Comparison of ENCODE assay signal across 14 cellular contexts in the genomic region with DNA sequence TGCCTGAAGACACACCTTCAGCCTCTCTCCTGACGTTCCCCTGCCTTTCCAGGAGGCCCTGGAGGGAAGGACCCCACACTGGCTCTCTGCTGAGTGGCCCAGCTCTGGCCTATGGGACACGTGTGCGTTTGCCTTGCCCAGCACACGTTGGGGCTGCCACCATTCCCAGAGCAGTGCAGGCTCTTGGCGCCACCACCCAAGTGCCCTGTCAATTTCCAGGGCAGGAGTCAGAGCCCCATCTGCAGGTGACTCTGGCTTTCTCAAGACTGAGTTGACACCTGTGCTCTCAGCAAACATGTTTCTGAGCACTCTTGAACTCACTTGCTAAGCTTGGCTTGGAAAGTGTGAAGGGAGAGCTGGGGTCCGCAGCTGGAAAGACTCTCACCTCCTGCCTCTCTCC. TPM values are rescaled to one million over a fixed set of nuclear protein-coding genes. Genes with fewer than 3 reads are reported as not detected.
DNase-seq lines count a peak whose midpoint lies in the region; FAIRE-seq and TF ChIP-seq lines count a peak whose summit lies in the region.
"Had no signal": no experiment of that assay in that cellular context is flagged by ENCODE, and none has a peak within 500 bp of the region (broad histone marks: within the 10 kb centered on the region; RNA-seq: fewer than 3 reads in every experiment).

No MANE protein-coding gene starts in this region.

- H3K27me3 ChIP-seq in keratinocyte (ENCODE audit: control insufficient read depth, extremely low read depth, insufficient read depth, low read length) (peaks cover 47% of the 10 kb centered on the region), SK-N-SH (ENCODE audit: insufficient read depth) (peaks cover 82% of the 10 kb centered on the region)
- H3K27me3 ChIP-seq: thyroid gland had no signal

- dilution Hi-C loops in keratinocyte (cut with MboI; ENCODE audit: extremely low pct_ligation_motif_present, low sequenced_read_pairs), result no loop called here

- H3K4me3 ChIP-seq in keratinocyte (ENCODE audit: control insufficient read depth in 2 of 3, extremely low read depth in 1 of 3, insufficient read depth in 2 of 3, low read depth in 1 of 3, low read length in 3 of 3) (no peak overlapping the region), SK-N-SH (ENCODE audit: low read depth in 2 of 2, low read length in 1 of 2) (no peak overlapping the region)
- H3K4me3 ChIP-seq: GM23248, thyroid gland had no signal

- H3K9ac ChIP-seq in keratinocyte (ENCODE audit: control insufficient read depth, extremely low read depth, insufficient read depth, low read length) (no peak overlapping the region), SK-N-SH (no peak overlapping the region)
- H3K9ac ChIP-seq: GM23248 had no signal

- H3K9me3 ChIP-seq in keratinocyte (ENCODE audit: control insufficient read depth, low read depth, low read length), result no peaks in the 10 kb centered on the region
- no peaks in the 10 kb centered on the region for H3K9me3 ChIP-seq in SK-N-SH
- H3K9me3 ChIP-seq: thyroid gland had no signal

- H3K36me3 ChIP-seq in keratinocyte (ENCODE audit: control insufficient read depth in 2 of 2, extremely low read depth in 1 of 2, insufficient read depth in 2 of 2, low read length in 2 of 2) (no peaks in the 10 kb centered on the region), SK-N-SH (replicated peaks in 1 of 2; ENCODE audit: control insufficient read depth in 1 of 2, insufficient read depth in 2 of 2, low read length in 1 of 2) (no peaks in the 10 kb centered on the region)
- H3K36me3 ChIP-seq: thyroid gland had no signal

- H4K20me1 ChIP-seq in keratinocyte (ENCODE audit: control insufficient read depth, extremely low read depth, insufficient read depth, low read length), result no peaks in the 10 kb centered on the region
- no peaks in the 10 kb centered on the region for H4K20me1 ChIP-seq in SK-N-SH (ENCODE audit: insufficient read depth)

- DNase-seq in COLO668 (lab: John Stamatoyannopoulos, UW; ENCODE audit: unreplicated experiment) (peak; percentile 48), GM10248 (ENCODE audit: extremely low spot score) (no peak), NAMALWA (ENCODE audit: low spot score) (peak; percentile 24), keratinocyte (ENCODE audit: low read depth, low spot score) (no peak), cortex of kidney (lab: John Stamatoyannopoulos, UW) (no peak), SK-N-SH (no peak), dedifferentiated amniotic fluid mesenchymal stem cell (ENCODE audit: extremely low spot score) (no peak), HCEC 1CT (no peak)
- DNase-seq: effector memory CD4-positive, alpha-beta T cell; GM23248; NCI-H1417; NCI-H526 treated with DMSO at 0.1 percent for 48 hours; thyroid gland had no signal

- CTCF ChIA-PET in GM10248 (lab: Yijun Ruan, JAX) (interaction anchor here (1.0 to 7.9 kb wide), 12 partner anchors 9 to 122 kb away, joined by 3 to 90 read pairs (median 4); no protein-coding TSS in a partner anchor), SK-N-SH (lab: Yijun Ruan, JAX) (no interaction called here)

- H2AFZ ChIP-seq in keratinocyte (ENCODE audit: control insufficient read depth, low read length) (no peak overlapping the region), SK-N-SH (ENCODE audit: low read depth) (no peak overlapping the region)
- H2AFZ ChIP-seq: GM23248 had no signal

- no peaks in the 10 kb centered on the region for H3K9me1 ChIP-seq in keratinocyte (ENCODE audit: control insufficient read depth, extremely low read depth, insufficient read depth, low read length)

- H3K4me1 ChIP-seq in keratinocyte (ENCODE audit: control insufficient read depth, extremely low read depth, insufficient read depth, low read length), result peaks cover 9% of the 10 kb centered on the region
- peaks cover 0 to under 1% of the 10 kb centered on the region in 2 experiments; a peak in 1 of 4 replicates for H3K4me1 ChIP-seq in SK-N-SH (ENCODE audit: control insufficient read depth in 1 of 2, insufficient read depth in 2 of 2, low read depth in 1 of 2, low read length in 1 of 2)

- peak; percentile 27 for TF ChIP-seq CTCF in GM10248 (IDR thresholded peaks at IDR 0.05; ENCODE audit: control extremely low read depth, extremely low read depth, low read depth, missing control alignments)
- peak in 2 of 3 experiments; percentile 19 to 34 for TF ChIP-seq CTCF in keratinocyte (optimal IDR thresholded peaks at IDR 0.05 in 1 of 3, IDR thresholded peaks at IDR 0.05 in 1 of 3, conservative IDR thresholded peaks at IDR 0.05 in 1 of 3; ENCODE audit: extremely low read depth in 1 of 3, insufficient read depth in 2 of 3, low read length in 3 of 3)
- no peak for TF ChIP-seq CTCF in SK-N-SH (IDR thresholded peaks at IDR 0.05)

- POLR2A ChIA-PET in GM10248 (lab: Yijun Ruan, JAX) (no interaction called here), SK-N-SH (lab: Yijun Ruan, JAX) (no interaction called here)

- no peaks in the 10 kb centered on the region for H3F3A ChIP-seq in SK-N-SH (replicated peaks; ENCODE audit: insufficient read depth)

- no peak for TF ChIP-seq EP300 in SK-N-SH (IDR thresholded peaks at IDR 0.05; ENCODE audit: borderline replicate concordance in 1 of 2, low read depth in 1 of 2, low read length in 1 of 2)

- no peaks in the 10 kb centered on the region for H3K9me2 ChIP-seq in SK-N-SH

- no peak for FAIRE-seq in keratinocyte (lab: Jason Lieb, UNC)
- FAIRE-seq: HTR-8/SVneo had no signal

- WGBS in SK-N-SH (ENCODE audit: low lambda C conversion rate), result 7% methylated on average over 2 of the region's 6 CpGs

- H3K27ac ChIP-seq in keratinocyte (ENCODE audit: control insufficient read depth, insufficient read depth, low read length) (no peak overlapping the region), SK-N-SH (ENCODE audit: low read depth in 2 of 2, low read length in 1 of 2) (no peak overlapping the region)
- H3K27ac ChIP-seq: GM23248, thyroid gland had no signal

- H3K4me2 ChIP-seq in keratinocyte (ENCODE audit: control insufficient read depth, extremely low read depth, insufficient read depth, low read depth, low read length) (no peak overlapping the region), SK-N-SH (no peak overlapping the region)

- no peaks in the 10 kb centered on the region for H3K79me2 ChIP-seq in keratinocyte (ENCODE audit: control insufficient read depth, insufficient read depth, low read length)
- H3K79me2 ChIP-seq in SK-N-SH (ENCODE audit: insufficient read depth), result no peaks in the 10 kb centered on the region

- no peak for TF ChIP-seq RAD21 in SK-N-SH (IDR thresholded peaks at IDR 0.05; ENCODE audit: low read length)

TF ChIP-seq in SK-N-SH, 30 proteins besides CTCF, POLR2A, EP300 and RAD21 (continues in another document):
- TF ChIP-seq NFIC (IDR thresholded peaks at IDR 0.05; ENCODE audit: borderline replicate concordance) (no peak), GABPA (IDR thresholded peaks at IDR 0.05; ENCODE audit: low read depth) (no peak), POLR2AphosphoS5 (IDR thresholded peaks at IDR 0.05; ENCODE audit: low read depth, low read length) (no peak), RFX5 (IDR thresholded peaks at IDR 0.05; ENCODE audit: low read length) (no peak), NRF1 (IDR thresholded peaks at IDR 0.05; ENCODE audit: low read depth, low read length) (no peak), SMC3 (IDR thresholded peaks at IDR 0.05; ENCODE audit: low read depth, low read length) (no peak), MEF2A (IDR thresholded peaks at IDR 0.05; ENCODE audit: borderline replicate concordance, low read depth) (no peak), GATA2 (CRISPR knock-in tag; IDR thresholded peaks at IDR 0.05) (no peak), PBX3 (IDR thresholded peaks at IDR 0.05) (no peak)
- TF ChIP-seq, protein P1, sequence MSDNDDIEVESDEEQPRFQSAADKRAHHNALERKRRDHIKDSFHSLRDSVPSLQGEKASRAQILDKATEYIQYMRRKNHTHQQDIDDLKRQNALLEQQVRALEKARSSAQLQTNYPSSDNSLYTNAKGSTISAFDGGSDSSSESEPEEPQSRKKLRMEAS (IDR thresholded peaks at IDR 0.05; ENCODE audit: low read depth), result no peak
- TF ChIP-seq, protein P2, sequence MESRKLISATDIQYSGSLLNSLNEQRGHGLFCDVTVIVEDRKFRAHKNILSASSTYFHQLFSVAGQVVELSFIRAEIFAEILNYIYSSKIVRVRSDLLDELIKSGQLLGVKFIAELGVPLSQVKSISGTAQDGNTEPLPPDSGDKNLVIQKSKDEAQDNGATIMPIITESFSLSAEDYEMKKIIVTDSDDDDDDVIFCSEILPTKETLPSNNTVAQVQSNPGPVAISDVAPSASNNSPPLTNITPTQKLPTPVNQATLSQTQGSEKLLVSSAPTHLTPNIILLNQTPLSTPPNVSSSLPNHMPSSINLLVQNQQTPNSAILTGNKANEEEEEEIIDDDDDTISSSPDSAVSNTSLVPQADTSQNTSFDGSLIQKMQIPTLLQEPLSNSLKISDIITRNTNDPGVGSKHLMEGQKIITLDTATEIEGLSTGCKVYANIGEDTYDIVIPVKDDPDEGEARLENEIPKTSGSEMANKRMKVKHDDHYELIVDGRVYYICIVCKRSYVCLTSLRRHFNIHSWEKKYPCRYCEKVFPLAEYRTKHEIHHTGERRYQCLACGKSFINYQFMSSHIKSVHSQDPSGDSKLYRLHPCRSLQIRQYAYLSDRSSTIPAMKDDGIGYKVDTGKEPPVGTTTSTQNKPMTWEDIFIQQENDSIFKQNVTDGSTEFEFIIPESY (IDR thresholded peaks at IDR 0.05; ENCODE audit: borderline replicate concordance, low read depth), result no peak

RNA-seq across cellular contexts. Expression of gene IRF8, which starts 4.7 kb away (rescaled TPM):
- polyA plus RNA-seq in keratinocyte (0.35 TPM in 1 of 3 replicates, not detected in the others), SK-N-SH (2012; rRNA removed) (not detected in 2 replicates)
- polyA plus RNA-seq in keratinocyte (2011; ENCODE audit: low read depth), result not detected
- polyA plus RNA-seq in keratinocyte (2011; cell fraction: cytosol; rRNA removed), result not detected in 2 replicates
- not detected in 2 replicates for polyA plus RNA-seq in keratinocyte (2011; cell fraction: nucleus; rRNA removed)
- not detected in 2 replicates for polyA plus RNA-seq in keratinocyte (2012; ENCODE audit: low replicate concordance)
- not detected in 3 replicates for polyA minus RNA-seq in keratinocyte
- not detected for polyA minus RNA-seq in keratinocyte (2011; cell fraction: cytosol; rRNA and poly(A)+ RNA removed)
- polyA minus RNA-seq in keratinocyte (2011; cell fraction: nucleus; rRNA and poly(A)+ RNA removed), result not detected in 2 replicates
- polyA plus RNA-seq in SK-N-SH (2012; cell fraction: cytosol; rRNA removed), result not detected in 2 replicates
- not detected in 2 replicates for polyA plus RNA-seq in SK-N-SH (2012; cell fraction: nucleus; rRNA removed)

Comparison
In these comparisons a context has a peak if more than half of its experiments do, and no peak if none do; other contexts are left out.
1. DNase-seq: peak in COLO668 (single experiment) and NAMALWA (single experiment); none in GM10248 (single experiment), keratinocyte (single experiment), cortex of kidney (single experiment), SK-N-SH (single experiment), dedifferentiated amniotic fluid mesenchymal stem cell (single experiment) and HCEC 1CT (single experiment).